8 cellular contexts compared by ENCODE assay signal in the genomic region with DNA sequence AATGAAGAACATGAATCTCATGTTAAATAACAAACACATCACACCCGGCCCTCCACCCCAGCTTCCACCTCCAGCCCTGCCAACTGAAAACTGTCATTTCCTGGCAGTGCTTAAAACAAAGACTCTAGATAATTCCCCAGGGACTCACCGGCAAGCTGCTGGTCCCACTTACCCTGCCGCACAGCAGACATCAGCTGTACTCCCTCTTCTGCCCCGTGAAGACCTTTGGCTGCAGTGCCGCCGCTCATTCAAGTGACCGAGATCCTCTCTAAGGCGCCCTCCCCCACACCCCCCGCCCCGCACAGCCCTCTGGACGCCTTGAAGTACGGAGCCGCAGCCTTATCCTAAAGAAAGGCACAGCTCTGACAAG. TPM values are rescaled to one million over a fixed set of nuclear protein-coding genes. Genes with fewer than 3 reads are reported as not detected.
DNase-seq lines count a peak whose midpoint lies in the region; ATAC-seq and TF ChIP-seq lines count a peak whose summit lies in the region.

No MANE protein-coding gene starts in this region.

- intact Hi-C loops in Right ventricle myocardium superior (cut with DNase I): no loop called here

- H3K9me3 Mint-ChIP-seq in activated naive CD4-positive, alpha-beta T cell treated with anti-CD3 and anti-CD28 coated beads, Interleukin-2, amount 50 U/mL, for 72 hours: no peaks in the 10 kb centered on the region
- no peaks in the 10 kb centered on the region for H3K9me3 Mint-ChIP-seq in osteocyte (ENCODE audit: unreplicated experiment)

- DNase-seq in stimulated activated CD4-positive, alpha-beta T cell treated with anti-CD3 and anti-CD28 coated beads, Interleukin-2, amount 100 ng/mL, for 24 hours: peak; percentile 33 to 36
- DNase-seq in stimulated activated CD4-positive, alpha-beta T cell treated with anti-CD3 and anti-CD28 coated beads, Interleukin-4, amount 100 ng/mL, for 4 hours: no peak
- peak; percentile 77 for DNase-seq in NCI-H2171 treated with DMSO at 0.1 percent for 48 hours (lab: John Stamatoyannopoulos, UW)
- DNase-seq in activated naive CD4-positive, alpha-beta T cell treated with anti-CD3 and anti-CD28 coated beads, Interleukin-2, amount 50 U/mL, for 72 hours (ENCODE audit: low spot score in 2 of 2): no peak
- peak; percentile 79 for DNase-seq in Right ventricle myocardium superior
- no peak for DNase-seq in osteocyte (ENCODE audit: extremely low spot score, unreplicated experiment)
- DNase-seq in amniotic stem cell (lab: John Stamatoyannopoulos, UW): no peak

- H3K27me3 Mint-ChIP-seq in osteocyte (ENCODE audit: unreplicated experiment): no peaks in the 10 kb centered on the region

- H3K36me3 Mint-ChIP-seq in activated naive CD4-positive, alpha-beta T cell treated with anti-CD3 and anti-CD28 coated beads, Interleukin-2, amount 50 U/mL, for 72 hours: peaks cover 5 to 15% of the 10 kb centered on the region in 2 donors
- H3K36me3 Mint-ChIP-seq in osteocyte (ENCODE audit: unreplicated experiment): peaks cover 11% of the 10 kb centered on the region

- no peak for TF ChIP-seq CTCF in osteocyte (IDR thresholded peaks at IDR 0.05)

- H3K4me1 Mint-ChIP-seq in osteocyte (ENCODE audit: unreplicated experiment): peaks cover 64% of the 10 kb centered on the region

- ATAC-seq in HG02840 (IDR thresholded peaks at IDR 0.05; ENCODE audit: low FRiP score, unreplicated experiment) (peak; percentile 39), Right ventricle myocardium superior (ENCODE audit: poor library complexity) (peak; percentile 69)
- peak; percentile 14 to 26 for ATAC-seq in activated naive CD4-positive, alpha-beta T cell treated with anti-CD3 and anti-CD28 coated beads, Interleukin-2, amount 50 U/mL, for 72 hours

- H3K4me3 Mint-ChIP-seq in osteocyte (ENCODE audit: unreplicated experiment): peak overlapping the region; percentile 95

- peak overlapping the region; percentile 86 to 96 for H3K27ac Mint-ChIP-seq in activated naive CD4-positive, alpha-beta T cell treated with anti-CD3 and anti-CD28 coated beads, Interleukin-2, amount 50 U/mL, for 72 hours
- H3K27ac Mint-ChIP-seq in osteocyte (ENCODE audit: unreplicated experiment): peak overlapping the region; percentile 94

RNA-seq across cellular contexts. Expression of a gene that starts 0.5 kb away (rescaled TPM):
- total RNA-seq in activated naive CD4-positive, alpha-beta T cell treated with anti-CD3 and anti-CD28 coated beads, Interleukin-2, amount 50 U/mL, for 72 hours: 10 to 100 TPM; 28.4 to 48.4 TPM
- total RNA-seq in Right ventricle myocardium superior (104 TPM), osteocyte (26.3 and 32.8 TPM in 2 replicates)

Comparison
In these comparisons a context has a peak if more than half of its experiments do, and no peak if none do; other contexts are left out.
1. DNase-seq: peak in stimulated activated CD4-positive, alpha-beta T cell treated with anti-CD3 and anti-CD28 coated beads, Interleukin-2, amount 100 ng/mL, for 24 hours (2 of 2), NCI-H2171 treated with DMSO at 0.1 percent for 48 hours (single experiment) and Right ventricle myocardium superior (single experiment); none in stimulated activated CD4-positive, alpha-beta T cell treated with anti-CD3 and anti-CD28 coated beads, Interleukin-4, amount 100 ng/mL, for 4 hours (0 of 2), activated naive CD4-positive, alpha-beta T cell treated with anti-CD3 and anti-CD28 coated beads, Interleukin-2, amount 50 U/mL, for 72 hours (0 of 2), osteocyte (single experiment) and amniotic stem cell (single experiment).
2. Peak in every context shown above with its lines, with median percentiles within 50 percentile points of each other: ATAC-seq.